1 cellular context compared by ENCODE assay signal in genomic region chr22:20057596-20058268, GRCh38.
TF ChIP-seq lines count a peak whose summit lies in the region.

No MANE protein-coding gene starts in this region.

TF ChIP-seq in K562, 482 proteins besides CTCF, POLR2A, EP300 and RAD21 (continued from another document and continues in another):
- no peak for TF ChIP-seq ZNF398 (CRISPR knock-in tag; IDR thresholded peaks at IDR 0.05)
- TF ChIP-seq, protein P1, sequence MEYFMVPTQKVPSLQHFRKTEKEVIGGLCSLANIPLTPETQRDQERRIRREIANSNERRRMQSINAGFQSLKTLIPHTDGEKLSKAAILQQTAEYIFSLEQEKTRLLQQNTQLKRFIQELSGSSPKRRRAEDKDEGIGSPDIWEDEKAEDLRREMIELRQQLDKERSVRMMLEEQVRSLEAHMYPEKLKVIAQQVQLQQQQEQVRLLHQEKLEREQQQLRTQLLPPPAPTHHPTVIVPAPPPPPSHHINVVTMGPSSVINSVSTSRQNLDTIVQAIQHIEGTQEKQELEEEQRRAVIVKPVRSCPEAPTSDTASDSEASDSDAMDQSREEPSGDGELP (CRISPR knock-in tag; IDR thresholded peaks at IDR 0.05; ENCODE audit: borderline replicate concordance), result no peak
- TF ChIP-seq MEF2A (IDR thresholded peaks at IDR 0.05; ENCODE audit: control insufficient read depth, low read depth, low read length), result no peak
- TF ChIP-seq PTTG1 (tag; IDR thresholded peaks at IDR 0.05; ENCODE audit: low read depth), result no peak
- TF ChIP-seq ETV5 (CRISPR knock-in tag; IDR thresholded peaks at IDR 0.05; ENCODE audit: low read depth), result no peak
- no peak for TF ChIP-seq ZNF512 (tag; IDR thresholded peaks at IDR 0.05)
- no peak for TF ChIP-seq ZNF224 (CRISPR knock-in tag; IDR thresholded peaks at IDR 0.05)
- TF ChIP-seq, protein P2, sequence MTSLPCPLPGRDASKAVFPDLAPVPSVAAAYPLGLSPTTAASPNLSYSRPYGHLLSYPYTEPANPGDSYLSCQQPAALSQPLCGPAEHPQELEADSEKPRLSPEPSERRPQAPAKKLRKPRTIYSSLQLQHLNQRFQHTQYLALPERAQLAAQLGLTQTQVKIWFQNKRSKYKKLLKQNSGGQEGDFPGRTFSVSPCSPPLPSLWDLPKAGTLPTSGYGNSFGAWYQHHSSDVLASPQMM (CRISPR knock-in tag; IDR thresholded peaks at IDR 0.05), result no peak
- TF ChIP-seq ZFX (CRISPR knock-in tag; IDR thresholded peaks at IDR 0.05), result no peak
- TF ChIP-seq BRCA1 (IDR thresholded peaks at IDR 0.05), result no peak
- TF ChIP-seq BRCA1 (CRISPR knock-in tag; IDR thresholded peaks at IDR 0.05), result no peak
- TF ChIP-seq, protein P3, sequence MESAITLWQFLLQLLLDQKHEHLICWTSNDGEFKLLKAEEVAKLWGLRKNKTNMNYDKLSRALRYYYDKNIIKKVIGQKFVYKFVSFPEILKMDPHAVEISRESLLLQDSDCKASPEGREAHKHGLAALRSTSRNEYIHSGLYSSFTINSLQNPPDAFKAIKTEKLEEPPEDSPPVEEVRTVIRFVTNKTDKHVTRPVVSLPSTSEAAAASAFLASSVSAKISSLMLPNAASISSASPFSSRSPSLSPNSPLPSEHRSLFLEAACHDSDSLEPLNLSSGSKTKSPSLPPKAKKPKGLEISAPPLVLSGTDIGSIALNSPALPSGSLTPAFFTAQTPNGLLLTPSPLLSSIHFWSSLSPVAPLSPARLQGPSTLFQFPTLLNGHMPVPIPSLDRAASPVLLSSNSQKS (CRISPR knock-in tag; IDR thresholded peaks at IDR 0.05), result no peak
- 0 out of 2 replicates have a peak, but pooled peaks have one; percentile 10 for TF ChIP-seq ETV1 (tag; conservative IDR thresholded peaks at IDR 0.05; ENCODE audit: low read depth)
- TF ChIP-seq ZNF197 (CRISPR knock-in tag; IDR thresholded peaks at IDR 0.05; ENCODE audit: low read depth), result no peak
- TF ChIP-seq POLR3A (IDR thresholded peaks at IDR 0.05; ENCODE audit: borderline replicate concordance, extremely low read depth, insufficient read depth, insufficient read length), result no peak
- no peak for TF ChIP-seq ZNF436 (CRISPR knock-in tag; IDR thresholded peaks at IDR 0.05)
- no peak for TF ChIP-seq ZNF232 (CRISPR knock-in tag; IDR thresholded peaks at IDR 0.05)
- TF ChIP-seq ZC3H4 (CRISPR knock-in tag; IDR thresholded peaks at IDR 0.05; ENCODE audit: borderline replicate concordance), result no peak
- TF ChIP-seq ARID2 (IDR thresholded peaks at IDR 0.05), result no peak
- TF ChIP-seq, protein P4, sequence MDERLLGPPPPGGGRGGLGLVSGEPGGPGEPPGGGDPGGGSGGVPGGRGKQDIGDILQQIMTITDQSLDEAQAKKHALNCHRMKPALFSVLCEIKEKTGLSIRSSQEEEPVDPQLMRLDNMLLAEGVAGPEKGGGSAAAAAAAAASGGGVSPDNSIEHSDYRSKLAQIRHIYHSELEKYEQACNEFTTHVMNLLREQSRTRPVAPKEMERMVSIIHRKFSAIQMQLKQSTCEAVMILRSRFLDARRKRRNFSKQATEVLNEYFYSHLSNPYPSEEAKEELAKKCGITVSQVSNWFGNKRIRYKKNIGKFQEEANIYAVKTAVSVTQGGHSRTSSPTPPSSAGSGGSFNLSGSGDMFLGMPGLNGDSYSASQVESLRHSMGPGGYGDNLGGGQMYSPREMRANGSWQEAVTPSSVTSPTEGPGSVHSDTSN (CRISPR knock-in tag; IDR thresholded peaks at IDR 0.05; ENCODE audit: low read depth), result no peak
- TF ChIP-seq, protein P4 (tag; conservative IDR thresholded peaks at IDR 0.05; ENCODE audit: low read depth), result 0 out of 2 replicates have a peak, but pooled peaks have one; percentile 16
- no peak for TF ChIP-seq MAX (CRISPR knock-in tag; IDR thresholded peaks at IDR 0.05)
- no peak for TF ChIP-seq TEAD4 (IDR thresholded peaks at IDR 0.05; ENCODE audit: low read length)
- no peak for TF ChIP-seq TEAD4 (CRISPR knock-in tag; IDR thresholded peaks at IDR 0.05; ENCODE audit: borderline replicate concordance)
- no peak for TF ChIP-seq CBX1 (IDR thresholded peaks at IDR 0.05; ENCODE audit: low read depth)
- TF ChIP-seq MIER1 (IDR thresholded peaks at IDR 0.05; ENCODE audit: low read depth), result no peak
- TF ChIP-seq SUPT5H (IDR thresholded peaks at IDR 0.05), result no peak
- no peak for TF ChIP-seq JUNB (CRISPR knock-in tag; conservative IDR thresholded peaks at IDR 0.05)
- no peak for TF ChIP-seq ADNP (tag; IDR thresholded peaks at IDR 0.05)
- TF ChIP-seq CBX2 (IDR thresholded peaks at IDR 0.05; ENCODE audit: insufficient read depth, low read length, poor library complexity, severe bottlenecking), result no peak
- TF ChIP-seq, protein P5, sequence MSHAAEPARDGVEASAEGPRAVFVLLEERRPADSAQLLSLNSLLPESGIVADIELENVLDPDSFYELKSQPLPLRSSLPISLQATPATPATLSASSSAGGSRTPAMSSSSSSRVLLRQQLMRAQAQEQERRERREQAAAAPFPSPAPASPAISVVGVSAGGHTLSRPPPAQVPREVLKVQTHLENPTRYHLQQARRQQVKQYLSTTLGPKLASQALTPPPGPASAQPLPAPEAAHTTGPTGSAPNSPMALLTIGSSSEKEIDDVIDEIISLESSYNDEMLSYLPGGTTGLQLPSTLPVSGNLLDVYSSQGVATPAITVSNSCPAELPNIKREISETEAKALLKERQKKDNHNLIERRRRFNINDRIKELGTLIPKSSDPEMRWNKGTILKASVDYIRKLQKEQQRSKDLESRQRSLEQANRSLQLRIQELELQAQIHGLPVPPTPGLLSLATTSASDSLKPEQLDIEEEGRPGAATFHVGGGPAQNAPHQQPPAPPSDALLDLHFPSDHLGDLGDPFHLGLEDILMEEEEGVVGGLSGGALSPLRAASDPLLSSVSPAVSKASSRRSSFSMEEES (CRISPR knock-in tag; IDR thresholded peaks at IDR 0.05), result no peak
- TF ChIP-seq ILF3 (IDR thresholded peaks at IDR 0.05; ENCODE audit: borderline replicate concordance), result no peak
- no peak for TF ChIP-seq ZNF217 (CRISPR knock-in tag; IDR thresholded peaks at IDR 0.05)
- no peak for TF ChIP-seq CTCFL (IDR thresholded peaks at IDR 0.05; ENCODE audit: borderline replicate concordance, insufficient read depth, low read depth, low read length, poor library complexity, severe bottlenecking)
- TF ChIP-seq CC2D1A (IDR thresholded peaks at IDR 0.05), result no peak
- TF ChIP-seq, protein P6, sequence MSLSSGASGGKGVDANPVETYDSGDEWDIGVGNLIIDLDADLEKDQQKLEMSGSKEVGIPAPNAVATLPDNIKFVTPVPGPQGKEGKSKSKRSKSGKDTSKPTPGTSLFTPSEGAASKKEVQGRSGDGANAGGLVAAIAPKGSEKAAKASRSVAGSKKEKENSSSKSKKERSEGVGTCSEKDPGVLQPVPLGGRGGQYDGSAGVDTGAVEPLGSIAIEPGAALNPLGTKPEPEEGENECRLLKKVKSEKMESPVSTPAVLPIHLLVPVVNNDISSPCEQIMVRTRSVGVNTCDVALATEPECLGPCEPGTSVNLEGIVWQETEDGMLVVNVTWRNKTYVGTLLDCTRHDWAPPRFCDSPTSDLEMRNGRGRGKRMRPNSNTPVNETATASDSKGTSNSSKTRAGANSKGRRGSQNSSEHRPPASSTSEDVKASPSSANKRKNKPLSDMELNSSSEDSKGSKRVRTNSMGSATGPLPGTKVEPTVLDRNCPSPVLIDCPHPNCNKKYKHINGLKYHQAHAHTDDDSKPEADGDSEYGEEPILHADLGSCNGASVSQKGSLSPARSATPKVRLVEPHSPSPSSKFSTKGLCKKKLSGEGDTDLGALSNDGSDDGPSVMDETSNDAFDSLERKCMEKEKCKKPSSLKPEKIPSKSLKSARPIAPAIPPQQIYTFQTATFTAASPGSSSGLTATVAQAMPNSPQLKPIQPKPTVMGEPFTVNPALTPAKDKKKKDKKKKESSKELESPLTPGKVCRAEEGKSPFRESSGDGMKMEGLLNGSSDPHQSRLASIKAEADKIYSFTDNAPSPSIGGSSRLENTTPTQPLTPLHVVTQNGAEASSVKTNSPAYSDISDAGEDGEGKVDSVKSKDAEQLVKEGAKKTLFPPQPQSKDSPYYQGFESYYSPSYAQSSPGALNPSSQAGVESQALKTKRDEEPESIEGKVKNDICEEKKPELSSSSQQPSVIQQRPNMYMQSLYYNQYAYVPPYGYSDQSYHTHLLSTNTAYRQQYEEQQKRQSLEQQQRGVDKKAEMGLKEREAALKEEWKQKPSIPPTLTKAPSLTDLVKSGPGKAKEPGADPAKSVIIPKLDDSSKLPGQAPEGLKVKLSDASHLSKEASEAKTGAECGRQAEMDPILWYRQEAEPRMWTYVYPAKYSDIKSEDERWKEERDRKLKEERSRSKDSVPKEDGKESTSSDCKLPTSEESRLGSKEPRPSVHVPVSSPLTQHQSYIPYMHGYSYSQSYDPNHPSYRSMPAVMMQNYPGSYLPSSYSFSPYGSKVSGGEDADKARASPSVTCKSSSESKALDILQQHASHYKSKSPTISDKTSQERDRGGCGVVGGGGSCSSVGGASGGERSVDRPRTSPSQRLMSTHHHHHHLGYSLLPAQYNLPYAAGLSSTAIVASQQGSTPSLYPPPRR (CRISPR knock-in tag; IDR thresholded peaks at IDR 0.05; ENCODE audit: borderline replicate concordance), result no peak
- TF ChIP-seq PHTF2 (CRISPR knock-in tag; IDR thresholded peaks at IDR 0.05), result no peak
- no peak for TF ChIP-seq ZBTB12 (CRISPR knock-in tag; IDR thresholded peaks at IDR 0.05)
- no peak for TF ChIP-seq GTF2A2 (tag; IDR thresholded peaks at IDR 0.05)
- no peak for TF ChIP-seq NFIX (CRISPR knock-in tag; IDR thresholded peaks at IDR 0.05; ENCODE audit: low read depth)
- no peak for TF ChIP-seq HMG20B (CRISPR knock-in tag; IDR thresholded peaks at IDR 0.05)
- no peak for TF ChIP-seq USF2 (CRISPR knock-in tag; IDR thresholded peaks at IDR 0.05)
- TF ChIP-seq NCOA6 (IDR thresholded peaks at IDR 0.05), result no peak
- no peak for TF ChIP-seq BMI1 (IDR thresholded peaks at IDR 0.05; ENCODE audit: low read length)
- no peak for TF ChIP-seq CHD1 (IDR thresholded peaks at IDR 0.05; ENCODE audit: low read length)
- TF ChIP-seq L3MBTL2 (IDR thresholded peaks at IDR 0.05), result no peak
- no peak for TF ChIP-seq SRSF3 (IDR thresholded peaks at IDR 0.05; ENCODE audit: insufficient read depth, low read length)
